Comparison of ENCODE assay signal across 19 cellular contexts in genomic region chr10:88819290-88819689, GRCh38. TPM values are rescaled to one million over a fixed set of nuclear protein-coding genes. Genes with fewer than 3 reads are reported as not detected.
DNase-seq lines count a peak whose midpoint lies in the region; ATAC-seq and TF ChIP-seq lines count a peak whose summit lies in the region.
"Had no signal": no experiment of that assay in that cellular context is flagged by ENCODE, and none has a peak within 500 bp of the region (broad histone marks: within the 10 kb centered on the region; RNA-seq: fewer than 3 reads in every experiment).

No MANE protein-coding gene starts in this region.

- DNase-seq in GM03348 (ENCODE audit: low spot score) = peak; percentile 35
- DNase-seq in RPMI7951 (ENCODE audit: low read depth) = peak; percentile 46
- peak; percentile 47 for DNase-seq in choroid plexus epithelial cell (ENCODE audit: low read depth)
- peak; percentile 36 for DNase-seq in renal cortical epithelial cell (ENCODE audit: low read depth)
- DNase-seq in activated naive CD4-positive, alpha-beta T cell treated with anti-CD3 and anti-CD28 coated beads, Interleukin-2, amount 10 ng/mL, durations not matched to agents 7 days and 5 days = no peak
- no peak for DNase-seq in activated T-helper 2 cell treated with anti-CD3 and anti-CD28 coated beads, Interferon-gamma antibody, Interleukin-2, Interleukin-4, amounts not matched to agents 10 μg/mL and 5 μg/mL and 100 μg/mL, durations not matched to agents 14 hours and 24 hours and 36 hours (ENCODE audit: low spot score)
- DNase-seq in central memory CD4-positive, alpha-beta T cell = no peak
- DNase-seq: CD8-positive, alpha-beta T cell; Karpas-422; NCI-H1105 treated with DMSO at 0.1 percent for 48 hours; NCI-H1694 treated with DMSO at 0.1 percent for 48 hours; NCI-H69; NK-92 treated with Interleukin-12 subunit alpha and Interleukin-12 subunit beta, amount 100 ng/mL, for 24 hours; OCI-M1; RPMI8226; SIG-M5 had no signal

- CTCF ChIA-PET in activated naive CD4-positive, alpha-beta T cell treated with anti-CD3 and anti-CD28 coated beads, Interleukin-2, amount 10 ng/mL, durations not matched to agents 7 days and 5 days (lab: Charles Lee) = no interaction called here

- no peak overlapping the region for H3K4me3 Mint-ChIP-seq in activated naive CD4-positive, alpha-beta T cell treated with anti-CD3 and anti-CD28 coated beads, Interleukin-2, amount 10 ng/mL, durations not matched to agents 7 days and 5 days
- no peak overlapping the region for H3K4me3 Mint-ChIP-seq in activated T-helper 2 cell treated with anti-CD3 and anti-CD28 coated beads, Interferon-gamma antibody, Interleukin-2, Interleukin-4, amounts not matched to agents 10 μg/mL and 5 μg/mL and 100 μg/mL, durations not matched to agents 14 hours and 24 hours and 36 hours (ENCODE audit: low read depth)
- no peak overlapping the region for H3K4me3 Mint-ChIP-seq in activated T-helper 17 cell treated with anti-CD3 and anti-CD28 coated beads, Interleukin-2, amount 50 U/mL, for 72 hours
- H3K4me3 Mint-ChIP-seq: CD8-positive, alpha-beta T cell had no signal

- TF ChIP-seq CTCF in choroid plexus epithelial cell (conservative IDR thresholded peaks at IDR 0.05; ENCODE audit: low read depth, low read length) = no peak

- H3K27me3 Mint-ChIP-seq in activated naive CD4-positive, alpha-beta T cell treated with anti-CD3 and anti-CD28 coated beads, Interleukin-2, amount 10 ng/mL, durations not matched to agents 7 days and 5 days = no peaks in the 10 kb centered on the region
- no peaks in the 10 kb centered on the region for H3K27me3 Mint-ChIP-seq in activated T-helper 2 cell treated with anti-CD3 and anti-CD28 coated beads, Interferon-gamma antibody, Interleukin-2, Interleukin-4, amounts not matched to agents 10 μg/mL and 5 μg/mL and 100 μg/mL, durations not matched to agents 14 hours and 24 hours and 36 hours (ENCODE audit: low read depth)
- H3K27me3 Mint-ChIP-seq in activated T-helper 17 cell treated with anti-CD3 and anti-CD28 coated beads, Interleukin-2, amount 50 U/mL, for 72 hours = no peaks in the 10 kb centered on the region

- H3K9me3 Mint-ChIP-seq in activated naive CD4-positive, alpha-beta T cell treated with anti-CD3 and anti-CD28 coated beads, Interleukin-2, amount 10 ng/mL, durations not matched to agents 7 days and 5 days = peaks cover 3% of the 10 kb centered on the region
- H3K9me3 Mint-ChIP-seq in activated T-helper 2 cell treated with anti-CD3 and anti-CD28 coated beads, Interferon-gamma antibody, Interleukin-2, Interleukin-4, amounts not matched to agents 10 μg/mL and 5 μg/mL and 100 μg/mL, durations not matched to agents 14 hours and 24 hours and 36 hours = no peaks in the 10 kb centered on the region
- no peaks in the 10 kb centered on the region for H3K9me3 Mint-ChIP-seq in activated T-helper 17 cell treated with anti-CD3 and anti-CD28 coated beads, Interleukin-2, amount 50 U/mL, for 72 hours

- peaks cover 6% of the 10 kb centered on the region for H3K36me3 Mint-ChIP-seq in activated naive CD4-positive, alpha-beta T cell treated with anti-CD3 and anti-CD28 coated beads, Interleukin-2, amount 10 ng/mL, durations not matched to agents 7 days and 5 days
- H3K36me3 Mint-ChIP-seq in activated T-helper 2 cell treated with anti-CD3 and anti-CD28 coated beads, Interferon-gamma antibody, Interleukin-2, Interleukin-4, amounts not matched to agents 10 μg/mL and 5 μg/mL and 100 μg/mL, durations not matched to agents 14 hours and 24 hours and 36 hours (ENCODE audit: low read depth) = peaks cover 3% of the 10 kb centered on the region
- no peaks in the 10 kb centered on the region for H3K36me3 Mint-ChIP-seq in activated T-helper 17 cell treated with anti-CD3 and anti-CD28 coated beads, Interleukin-2, amount 50 U/mL, for 72 hours (ENCODE audit: low read depth)
- H3K36me3 Mint-ChIP-seq: CD8-positive, alpha-beta T cell had no signal

- intact Hi-C loops in activated T-helper 2 cell treated with anti-CD3 and anti-CD28 coated beads, Interferon-gamma antibody, Interleukin-2, Interleukin-4, amounts not matched to agents 10 μg/mL and 5 μg/mL and 100 μg/mL, durations not matched to agents 14 hours and 24 hours and 36 hours (cut with micrococcal nuclease) = no loop called here

- H3K4me3 ChIP-seq in choroid plexus epithelial cell (ENCODE audit: low read depth, low read length) = no peak overlapping the region
- H3K4me3 ChIP-seq: BLaER1 had no signal

- peaks cover 40% of the 10 kb centered on the region for H3K4me1 Mint-ChIP-seq in activated naive CD4-positive, alpha-beta T cell treated with anti-CD3 and anti-CD28 coated beads, Interleukin-2, amount 10 ng/mL, durations not matched to agents 7 days and 5 days
- peaks cover 18% of the 10 kb centered on the region for H3K4me1 Mint-ChIP-seq in activated T-helper 2 cell treated with anti-CD3 and anti-CD28 coated beads, Interferon-gamma antibody, Interleukin-2, Interleukin-4, amounts not matched to agents 10 μg/mL and 5 μg/mL and 100 μg/mL, durations not matched to agents 14 hours and 24 hours and 36 hours (ENCODE audit: low read depth)
- H3K4me1 Mint-ChIP-seq in activated T-helper 17 cell treated with anti-CD3 and anti-CD28 coated beads, Interleukin-2, amount 50 U/mL, for 72 hours = peaks cover 10% of the 10 kb centered on the region

- H3K27ac Mint-ChIP-seq in activated naive CD4-positive, alpha-beta T cell treated with anti-CD3 and anti-CD28 coated beads, Interleukin-2, amount 10 ng/mL, durations not matched to agents 7 days and 5 days = no peak overlapping the region
- H3K27ac Mint-ChIP-seq in activated T-helper 2 cell treated with anti-CD3 and anti-CD28 coated beads, Interferon-gamma antibody, Interleukin-2, Interleukin-4, amounts not matched to agents 10 μg/mL and 5 μg/mL and 100 μg/mL, durations not matched to agents 14 hours and 24 hours and 36 hours = no peak overlapping the region
- H3K27ac Mint-ChIP-seq in activated T-helper 17 cell treated with anti-CD3 and anti-CD28 coated beads, Interleukin-2, amount 50 U/mL, for 72 hours = no peak overlapping the region
- H3K27ac Mint-ChIP-seq: CD8-positive, alpha-beta T cell had no signal

- no peak for ATAC-seq in activated T-helper 17 cell treated with anti-CD3 and anti-CD28 coated beads, Interleukin-2, amount 50 U/mL, for 72 hours (replicated peaks)
- ATAC-seq: CD8-positive, alpha-beta T cell; HCT116 had no signal

RNA-seq across cellular contexts. Expression of gene LIPM, which starts 16.8 kb away (rescaled TPM):
- total RNA-seq in RPMI7951 (2014; rRNA removed; shearing (Covaris generic)) = not detected in 2 replicates
- total RNA-seq in renal cortical epithelial cell = not detected in 2 replicates
- not detected in 2 replicates for total RNA-seq in activated T-helper 2 cell treated with anti-CD3 and anti-CD28 coated beads, Interferon-gamma antibody, Interleukin-2, Interleukin-4, amounts not matched to agents 10 μg/mL and 5 μg/mL and 100 μg/mL, durations not matched to agents 14 hours and 24 hours and 36 hours
- not detected for total RNA-seq in activated T-helper 17 cell treated with anti-CD3 and anti-CD28 coated beads, Interleukin-2, amount 50 U/mL, for 72 hours
- total RNA-seq: CD8-positive, alpha-beta T cell had no signal

RNA-seq across cellular contexts. Expression of gene ANKRD22, which starts 32.4 kb away (rescaled TPM):
- not detected in 2 replicates for total RNA-seq in RPMI7951 (2014; rRNA removed; shearing (Covaris generic))
- total RNA-seq in renal cortical epithelial cell = 0.05 and 1.0 TPM in 2 replicates
- not detected in 2 replicates for total RNA-seq in activated T-helper 2 cell treated with anti-CD3 and anti-CD28 coated beads, Interferon-gamma antibody, Interleukin-2, Interleukin-4, amounts not matched to agents 10 μg/mL and 5 μg/mL and 100 μg/mL, durations not matched to agents 14 hours and 24 hours and 36 hours
- 1 to 10 TPM in 1 of 2 donors, under 1 TPM in 1; 0.21 to 5.9 TPM for total RNA-seq in activated T-helper 17 cell treated with anti-CD3 and anti-CD28 coated beads, Interleukin-2, amount 50 U/mL, for 72 hours
- total RNA-seq: CD8-positive, alpha-beta T cell had no signal

RNA-seq across cellular contexts. Expression of gene LIPN, which starts 59.5 kb away (rescaled TPM):
- total RNA-seq in RPMI7951 (2014; rRNA removed; shearing (Covaris generic)) = not detected in 2 replicates
- total RNA-seq in renal cortical epithelial cell = not detected in 2 replicates
- total RNA-seq in activated T-helper 2 cell treated with anti-CD3 and anti-CD28 coated beads, Interferon-gamma antibody, Interleukin-2, Interleukin-4, amounts not matched to agents 10 μg/mL and 5 μg/mL and 100 μg/mL, durations not matched to agents 14 hours and 24 hours and 36 hours = not detected in 2 replicates
- not detected for total RNA-seq in activated T-helper 17 cell treated with anti-CD3 and anti-CD28 coated beads, Interleukin-2, amount 50 U/mL, for 72 hours
- total RNA-seq: CD8-positive, alpha-beta T cell had no signal

Comparison
In these comparisons a context has a peak if more than half of its experiments do, and no peak if none do; other contexts are left out.
1. DNase-seq: peak in GM03348 (single experiment), RPMI7951 (single experiment), choroid plexus epithelial cell (single experiment) and renal cortical epithelial cell (single experiment); none in activated naive CD4-positive, alpha-beta T cell treated with anti-CD3 and anti-CD28 coated beads, Interleukin-2, amount 10 ng/mL, durations not matched to agents 7 days and 5 days (single experiment), activated T-helper 2 cell treated with anti-CD3 and anti-CD28 coated beads, Interferon-gamma antibody, Interleukin-2, Interleukin-4, amounts not matched to agents 10 μg/mL and 5 μg/mL and 100 μg/mL, durations not matched to agents 14 hours and 24 hours and 36 hours (single experiment) and central memory CD4-positive, alpha-beta T cell (single experiment).